ENCODE assay signal across 10 cellular contexts in the genomic region with DNA sequence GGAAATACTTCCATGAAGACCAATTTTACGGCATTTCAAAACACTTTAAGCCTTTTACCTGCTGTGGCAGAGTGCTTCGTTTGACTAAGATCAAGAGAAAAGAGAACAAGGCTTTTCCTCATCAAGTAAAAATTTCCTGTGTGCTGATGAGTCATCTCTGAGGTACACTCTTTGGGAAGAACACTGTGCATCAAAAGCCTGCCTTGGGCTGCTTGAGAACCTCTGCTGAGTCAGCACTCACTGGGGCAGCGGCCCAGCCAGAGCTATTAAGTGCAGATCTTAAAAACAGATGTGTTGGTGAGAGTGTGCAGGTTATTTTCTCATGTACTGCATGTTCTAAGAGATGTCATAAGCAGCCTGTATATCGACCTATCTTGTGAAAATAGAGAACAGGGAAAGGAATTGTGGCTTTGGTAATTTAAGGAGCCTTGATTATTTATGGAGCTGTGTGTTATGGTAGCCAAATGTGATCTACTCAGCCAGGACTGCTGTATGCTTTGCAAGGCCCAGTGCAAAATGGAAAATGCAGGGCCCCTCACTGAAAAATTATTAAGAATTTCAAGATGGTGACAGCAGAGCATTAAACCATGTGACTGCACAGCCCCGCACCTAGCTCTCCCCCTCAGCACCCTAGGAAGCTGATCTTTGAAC.
DNase-seq lines count a peak whose midpoint lies in the region; ATAC-seq, FAIRE-seq and TF ChIP-seq lines count a peak whose summit lies in the region.
"Had no signal": no experiment of that assay in that cellular context is flagged by ENCODE, and none has a peak within 500 bp of the region (broad histone marks: within the 10 kb centered on the region; RNA-seq: fewer than 3 reads in every experiment).

No MANE protein-coding gene starts in this region.

- no peak overlapping the region for H3K4me3 Mint-ChIP-seq in naive thymus-derived CD4-positive, alpha-beta T cell
- H3K4me3 Mint-ChIP-seq: dendritic cell treated with granulocyte-macrophage colony-stimulating factor and Interleukin-4, amounts not matched to agents 40 ng/mL and 50 ng/mL, for 4 days had no signal

- H3K4me1 Mint-ChIP-seq in naive thymus-derived CD4-positive, alpha-beta T cell = peaks cover 9 to 32% (median 12%) of the 10 kb centered on the region in 7 donors

- POLR2A ChIA-PET in naive thymus-derived CD4-positive, alpha-beta T cell (lab: Charles Lee) = interaction anchor here (1.0 kb wide), 1 partner anchor 72 kb away, joined by 3 read pairs; no protein-coding TSS in a partner anchor
- POLR2A ChIA-PET in GM10248 (lab: Yijun Ruan, JAX) = no interaction called here

- peak; percentile 23 to 30 for DNase-seq in stimulated activated CD8-positive, alpha-beta memory T cell treated with anti-CD3 and anti-CD28 coated beads, Interleukin-7, amount 100 ng/mL, for 4 hours (ENCODE audit: low read depth in 2 of 2)
- DNase-seq in stimulated activated CD8-positive, alpha-beta memory T cell treated with anti-CD3 and anti-CD28 coated beads, Interleukin-4, amount 100 ng/mL, for 48 hours = no peak
- DNase-seq in RPMI7951 (ENCODE audit: low read depth) = peak; percentile 97
- no peak for DNase-seq in naive thymus-derived CD4-positive, alpha-beta T cell
- no peak for DNase-seq in GM10248 (ENCODE audit: extremely low spot score)
- DNase-seq in NCI-H128 (lab: John Stamatoyannopoulos, UW; ENCODE audit: unreplicated experiment) = no peak

- TF ChIP-seq CTCF in GM10248 (IDR thresholded peaks at IDR 0.05; ENCODE audit: control extremely low read depth, extremely low read depth, low read depth, missing control alignments) = no peak

- peak; percentile 61 for FAIRE-seq in endometrium (lab: Jason Lieb, UNC)
- FAIRE-seq: GM18507 had no signal

- intact Hi-C loops in naive thymus-derived CD4-positive, alpha-beta T cell (cut with micrococcal nuclease) = no loop called here

- no peaks in the 10 kb centered on the region for H3K9me3 ChIP-seq in naive thymus-derived CD4-positive, alpha-beta T cell (ENCODE audit: control insufficient read depth in 2 of 3, low read length in 3 of 3)

- no peaks in the 10 kb centered on the region for H3K36me3 Mint-ChIP-seq in naive thymus-derived CD4-positive, alpha-beta T cell

- peak; percentile 36 for ATAC-seq in naive thymus-derived CD4-positive, alpha-beta T cell
- ATAC-seq in GM18870 (IDR thresholded peaks at IDR 0.05; ENCODE audit: unreplicated experiment) = no peak

- no peaks in the 10 kb centered on the region for H3K27me3 Mint-ChIP-seq in naive thymus-derived CD4-positive, alpha-beta T cell
- H3K27me3 Mint-ChIP-seq: dendritic cell treated with granulocyte-macrophage colony-stimulating factor and Interleukin-4, amounts not matched to agents 40 ng/mL and 50 ng/mL, for 4 days had no signal

- no peaks in the 10 kb centered on the region for H3K9me3 Mint-ChIP-seq in naive thymus-derived CD4-positive, alpha-beta T cell
- H3K9me3 Mint-ChIP-seq: dendritic cell treated with granulocyte-macrophage colony-stimulating factor and Interleukin-4, amounts not matched to agents 40 ng/mL and 50 ng/mL, for 4 days had no signal

- H3K27me3 ChIP-seq in naive thymus-derived CD4-positive, alpha-beta T cell (ENCODE audit: control insufficient read depth in 2 of 2, insufficient read depth in 2 of 2, low read length in 2 of 2) = no peaks in the 10 kb centered on the region

- no peaks in the 10 kb centered on the region for H3K36me3 ChIP-seq in naive thymus-derived CD4-positive, alpha-beta T cell (ENCODE audit: control insufficient read depth in 2 of 3, insufficient read depth in 3 of 3, low read length in 3 of 3)

- H3K27ac ChIP-seq in naive thymus-derived CD4-positive, alpha-beta T cell (ENCODE audit: low read depth, low read length) = no peak overlapping the region

- CTCF ChIA-PET in naive thymus-derived CD4-positive, alpha-beta T cell (lab: Charles Lee) = interaction anchor here (0.7 to 1.5 kb wide), 7 partner anchors 9 to 1295 kb away, joined by 3 to 5 read pairs (median 3); no protein-coding TSS in a partner anchor
- CTCF ChIA-PET in GM10248 (lab: Yijun Ruan, JAX) = interaction anchor here (0.7 to 5.8 kb wide), 19 partner anchors 10 to 520 kb away, joined by 3 to 65 read pairs (median 4); no protein-coding TSS in a partner anchor

- peak overlapping the region in 1 of 9 donors; percentile 24 for H3K27ac Mint-ChIP-seq in naive thymus-derived CD4-positive, alpha-beta T cell
- H3K27ac Mint-ChIP-seq: dendritic cell treated with granulocyte-macrophage colony-stimulating factor and Interleukin-4, amounts not matched to agents 40 ng/mL and 50 ng/mL, for 4 days had no signal

- H3K4me1 ChIP-seq in naive thymus-derived CD4-positive, alpha-beta T cell (ENCODE audit: control insufficient read depth in 2 of 2, insufficient read depth in 2 of 2, low read length in 2 of 2) = peaks cover 0 to 5% of the 10 kb centered on the region in 2 donors

- no peak overlapping the region for H3K4me3 ChIP-seq in naive thymus-derived CD4-positive, alpha-beta T cell (ENCODE audit: low read length)

Comparison
In these comparisons a context has a peak if more than half of its experiments do, and no peak if none do; other contexts are left out.
1. DNase-seq: peak in stimulated activated CD8-positive, alpha-beta memory T cell treated with anti-CD3 and anti-CD28 coated beads, Interleukin-7, amount 100 ng/mL, for 4 hours (2 of 2) and RPMI7951 (single experiment); none in stimulated activated CD8-positive, alpha-beta memory T cell treated with anti-CD3 and anti-CD28 coated beads, Interleukin-4, amount 100 ng/mL, for 48 hours (single experiment), naive thymus-derived CD4-positive, alpha-beta T cell (0 of 9), GM10248 (single experiment) and NCI-H128 (single experiment).